ENCODE assay signal across 13 cellular contexts in the genomic region with DNA sequence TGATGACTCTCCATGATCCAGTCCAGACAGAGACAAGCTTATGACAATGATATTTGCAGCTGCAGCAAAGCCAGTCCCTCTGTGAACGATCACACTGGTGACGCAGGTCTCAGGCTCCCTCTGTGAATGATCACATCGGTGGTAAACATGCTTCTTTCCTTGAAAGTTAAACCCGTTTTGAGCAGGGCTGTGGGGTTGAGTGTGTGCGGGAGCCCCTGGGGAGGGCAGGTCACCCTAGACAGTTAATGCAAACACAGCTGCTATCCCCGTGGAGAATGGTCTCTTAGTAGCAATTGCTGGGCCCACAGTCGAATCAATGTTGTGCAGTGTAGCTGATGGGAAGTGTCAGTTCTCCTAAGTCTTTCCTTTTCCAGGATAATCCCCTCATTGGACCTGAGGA.
DNase-seq lines count a peak whose midpoint lies in the region; ATAC-seq and TF ChIP-seq lines count a peak whose summit lies in the region.
"Had no signal": no experiment of that assay in that cellular context is flagged by ENCODE, and none has a peak within 500 bp of the region (broad histone marks: within the 10 kb centered on the region; RNA-seq: fewer than 3 reads in every experiment).

No MANE protein-coding gene starts in this region.

- peak overlapping the region; percentile 39 for H3K27ac Mint-ChIP-seq in neural crest cell (ENCODE audit: unreplicated experiment)
- H3K27ac Mint-ChIP-seq: HFFc6 had no signal

- ATAC-seq in GM21360 (IDR thresholded peaks at IDR 0.05; ENCODE audit: unreplicated experiment): no peak
- ATAC-seq in GM18519 (IDR thresholded peaks at IDR 0.05; ENCODE audit: low FRiP score, unreplicated experiment): no peak
- ATAC-seq: K562 had no signal

- peak; percentile 6 to 96 (median 85) for DNase-seq in NCI-H1417 (lab: John Stamatoyannopoulos, UW)
- DNase-seq in NCI-H1417 treated with DMSO at 0.1 percent for 48 hours (lab: John Stamatoyannopoulos, UW): no peak
- DNase-seq in COR-L47 (lab: John Stamatoyannopoulos, UW): peak; percentile 89
- DNase-seq in NCI-H510A treated with DMSO at 0.1 percent for 48 hours (lab: John Stamatoyannopoulos, UW): peak; percentile 67
- DNase-seq in neural crest cell (ENCODE audit: low read depth, low spot score): no peak
- no peak for DNase-seq in GF-D8 (lab: John Stamatoyannopoulos, UW)
- DNase-seq: Calu3, HFFc6, NCI-H2171 treated with DMSO at 0.1 percent for 48 hours, NCI-H526 treated with DMSO at 0.1 percent for 48 hours had no signal

- H3K27me3 Mint-ChIP-seq in neural crest cell (ENCODE audit: low read depth): peaks cover 4% of the 10 kb centered on the region

- no peak overlapping the region for H3K4me3 Mint-ChIP-seq in neural crest cell
- H3K4me3 Mint-ChIP-seq: HFFc6 had no signal

- H3K9me3 Mint-ChIP-seq in neural crest cell: no peaks in the 10 kb centered on the region
- H3K9me3 Mint-ChIP-seq: HFFc6 had no signal

- H3K36me3 Mint-ChIP-seq in neural crest cell (ENCODE audit: low read depth): no peaks in the 10 kb centered on the region

- TF ChIP-seq CTCF in neural crest cell (conservative IDR thresholded peaks at IDR 0.05): no peak

- H3K4me1 Mint-ChIP-seq in neural crest cell: peaks cover 1% of the 10 kb centered on the region

Comparison
In these comparisons a context has a peak if more than half of its experiments do, and no peak if none do; other contexts are left out.
1. DNase-seq: peak in NCI-H1417 (3 of 3), COR-L47 (single experiment) and NCI-H510A treated with DMSO at 0.1 percent for 48 hours (single experiment); none in NCI-H1417 treated with DMSO at 0.1 percent for 48 hours (single experiment), neural crest cell (single experiment) and GF-D8 (single experiment).